Comparison of ENCODE assay signal across 11 cellular contexts in genomic region chr6:80523531-80523970, GRCh38.
DNase-seq lines count a peak whose midpoint lies in the region; ATAC-seq, FAIRE-seq and TF ChIP-seq lines count a peak whose summit lies in the region.
"Had no signal": no experiment of that assay in that cellular context is flagged by ENCODE, and none has a peak within 500 bp of the region (broad histone marks: within the 10 kb centered on the region; RNA-seq: fewer than 3 reads in every experiment).

No MANE protein-coding gene starts in this region.

- no peak for FAIRE-seq in GM12891 (lab: Jason Lieb, UNC)
- FAIRE-seq: small intestine had no signal

- no peaks in the 10 kb centered on the region for H3K36me3 ChIP-seq in GM06990 (ENCODE audit: control insufficient read depth, insufficient read depth, low read length)
- H3K36me3 ChIP-seq: SJSA1, thyroid gland had no signal

- POLR2A ChIA-PET in T-cell (lab: Charles Lee) = no interaction called here

- no peaks in the 10 kb centered on the region for H3K27me3 ChIP-seq in GM06990 (replicated peaks; ENCODE audit: control insufficient read depth, insufficient read depth, low read length)
- H3K27me3 ChIP-seq: SJSA1, thyroid gland had no signal

- DNase-seq in GM06990 (ENCODE audit: extremely low read depth, insufficient read length) = no peak
- peak; percentile 59 for DNase-seq in NCI-H510A (lab: John Stamatoyannopoulos, UW)
- DNase-seq in epithelial cell of esophagus (ENCODE audit: low read depth) = peak; percentile 21
- no peak for DNase-seq in omental fat pad (ENCODE audit: low spot score)
- DNase-seq in occipital lobe (lab: John Stamatoyannopoulos, UW) = no peak
- no peak for DNase-seq in activated T-cell treated with anti-CD3 and anti-CD28 coated beads, Interleukin-2, amount 50 U/mL, for 4 hours
- DNase-seq in GM12891 (ENCODE audit: insufficient read length, low spot score) = no peak
- no peak for DNase-seq in T-cell
- DNase-seq: small intestine had no signal

- H3K4me3 ChIP-seq in GM06990 (replicated peaks; ENCODE audit: low read depth, low read length) (no peak overlapping the region), epithelial cell of esophagus (ENCODE audit: low read length) (no peak overlapping the region)
- H3K4me3 ChIP-seq: SJSA1, thyroid gland had no signal

- no peaks in the 10 kb centered on the region for H3K36me3 Mint-ChIP-seq in activated T-cell treated with anti-CD3 and anti-CD28 coated beads, Interleukin-2, amount 50 U/mL, for 4 hours (ENCODE audit: insufficient read depth)
- no peaks in the 10 kb centered on the region for H3K36me3 Mint-ChIP-seq in T-cell

- peak; percentile 53 for ATAC-seq in omental fat pad (ENCODE audit: low FRiP score)
- no peak for ATAC-seq in activated T-cell treated with anti-CD3 and anti-CD28 coated beads, Interleukin-2, amount 50 U/mL, for 4 hours
- no peak for ATAC-seq in T-cell (replicated peaks in 1 of 4)

- TF ChIP-seq CTCF in GM06990 (IDR thresholded peaks at IDR 0.05; ENCODE audit: insufficient read depth, low read length, poor library complexity, severe bottlenecking) (peak; percentile 15), epithelial cell of esophagus (IDR thresholded peaks at IDR 0.05; ENCODE audit: insufficient read depth, low read depth, low read length, missing control alignments) (peak; percentile 38), omental fat pad (IDR thresholded peaks at IDR 0.05) (no peak)

- H3K4me3 Mint-ChIP-seq in activated T-cell treated with anti-CD3 and anti-CD28 coated beads, Interleukin-2, amount 50 U/mL, for 4 hours = no peak overlapping the region
- no peak overlapping the region for H3K4me3 Mint-ChIP-seq in T-cell

- H3K27ac Mint-ChIP-seq in T-cell = no peak overlapping the region

- CTCF ChIA-PET in T-cell (lab: Charles Lee) = no interaction called here

- H3K27me3 Mint-ChIP-seq in activated T-cell treated with anti-CD3 and anti-CD28 coated beads, Interleukin-2, amount 50 U/mL, for 4 hours (ENCODE audit: low read depth) = peaks cover 1% of the 10 kb centered on the region
- H3K27me3 Mint-ChIP-seq in T-cell = no peaks in the 10 kb centered on the region

- no peak for TF ChIP-seq POLR2A in GM12891 (IDR thresholded peaks at IDR 0.05; ENCODE audit: low read depth, low read length)

- H3K4me1 Mint-ChIP-seq in activated T-cell treated with anti-CD3 and anti-CD28 coated beads, Interleukin-2, amount 50 U/mL, for 4 hours (ENCODE audit: low read depth) = no peaks in the 10 kb centered on the region
- no peaks in the 10 kb centered on the region for H3K4me1 Mint-ChIP-seq in T-cell

- H3K9me3 Mint-ChIP-seq in activated T-cell treated with anti-CD3 and anti-CD28 coated beads, Interleukin-2, amount 50 U/mL, for 4 hours = no peaks in the 10 kb centered on the region
- H3K9me3 Mint-ChIP-seq in T-cell = peaks cover 0 to 6% (median 0%) of the 10 kb centered on the region in 3 donors

TF ChIP-seq in GM12891, 5 proteins besides CTCF, POLR2A, EP300 and RAD21:
- no peak for TF ChIP-seq POLR2AphosphoS5 (IDR thresholded peaks at IDR 0.05; ENCODE audit: low read depth, low read length)
- TF ChIP-seq SPI1 (IDR thresholded peaks at IDR 0.05; ENCODE audit: low read depth, low read length) = no peak

Comparison
In these comparisons a context has a peak if more than half of its experiments do, and no peak if none do; other contexts are left out.
1. DNase-seq: peak in NCI-H510A (single experiment) and epithelial cell of esophagus (single experiment); none in GM06990 (single experiment), omental fat pad (single experiment), occipital lobe (single experiment), activated T-cell treated with anti-CD3 and anti-CD28 coated beads, Interleukin-2, amount 50 U/mL, for 4 hours (single experiment), GM12891 (single experiment) and T-cell (0 of 34).
2. CTCF ChIP-seq: peak in GM06990 (single experiment) and epithelial cell of esophagus (single experiment); none in omental fat pad (0 of 3).